In genomic region chr1:25543106-25543424, GRCh38 we compare ENCODE assay signal across 8 cellular contexts. TPM values are rescaled to one million over a fixed set of nuclear protein-coding genes. Genes with fewer than 3 reads are reported as not detected.
DNase-seq lines count a peak whose midpoint lies in the region; ATAC-seq and TF ChIP-seq lines count a peak whose summit lies in the region.

No MANE protein-coding gene starts in this region.

- no peak overlapping the region for H2BK5ac ChIP-seq in H9 (ENCODE audit: insufficient read length, low read length)

- H3K56ac ChIP-seq in H9 (ENCODE audit: insufficient read length, low read depth, low read length), result no peak overlapping the region

- H2BK12ac ChIP-seq in H9 (ENCODE audit: insufficient read length, low read depth, low read length), result no peak overlapping the region

- DNase-seq in H9 (no peak), WTC11 (ENCODE audit: low spot score) (no peak), right cardiac atrium (no peak), NCI-H1417 (lab: John Stamatoyannopoulos, UW) (no peak), NCI-H510A (lab: John Stamatoyannopoulos, UW) (no peak), G401 (ENCODE audit: low spot score) (no peak)

- intact Hi-C loops in right cardiac atrium (cut with DNase I), result loop anchor here in 1 of 4 donors (10.0 kb wide), 1 partner anchor 272 kb away; the partner anchor contains the start of gene MTFR1L

- H4K91ac ChIP-seq in H9 (ENCODE audit: insufficient read length, low read depth, low read length), result no peak overlapping the region

- no peak overlapping the region for H2BK120ac ChIP-seq in H9 (ENCODE audit: low read depth, low read length, poor library complexity, severe bottlenecking)

- H3K14ac ChIP-seq in H9 (ENCODE audit: insufficient read depth, low read length), result no peak overlapping the region

- no peaks in the 10 kb centered on the region for H4K20me1 ChIP-seq in H9 (ENCODE audit: control insufficient read depth, insufficient read depth, insufficient read length)

- H3K4ac ChIP-seq in H9 (ENCODE audit: low read depth, low read length), result no peak overlapping the region

- H3K23me2 ChIP-seq in H9 (ENCODE audit: insufficient read length, low read depth, low read length, poor library complexity, severe bottlenecking), result peaks cover 6% of the 10 kb centered on the region

- no peaks in the 10 kb centered on the region for H3K79me1 ChIP-seq in H9 (ENCODE audit: insufficient read depth, low read depth, low read length, poor library complexity, severe bottlenecking)

- TF ChIP-seq CTCF in H9 (conservative IDR thresholded peaks at IDR 0.05), result no peak
- no peak for TF ChIP-seq CTCF in WTC11 (IDR thresholded peaks at IDR 0.05)

- H2AK5ac ChIP-seq in H9 (ENCODE audit: insufficient read length, low read length), result no peak overlapping the region

- H3K18ac ChIP-seq in H9 (ENCODE audit: insufficient read length, low read depth, low read length), result no peak overlapping the region

- no peak overlapping the region for H2AFZ ChIP-seq in H9 (ENCODE audit: low read length)

- H3K9ac ChIP-seq in H9 (ENCODE audit: extremely low read depth, insufficient read length, low read length), result no peak overlapping the region

- no peaks in the 10 kb centered on the region for H3K79me2 ChIP-seq in H9 (ENCODE audit: insufficient read depth, low read length)

- peak overlapping the region; percentile 11 for H3K4me2 ChIP-seq in H9 (ENCODE audit: insufficient read depth, insufficient read length, low read length)

- H3K36me3 Mint-ChIP-seq in H9 (ENCODE audit: insufficient read depth in 1 of 3, low read depth in 3 of 3), result no peaks in the 10 kb centered on the region
- H3K36me3 Mint-ChIP-seq in WTC11, result no peaks in the 10 kb centered on the region

- peak overlapping the region; percentile 73 for H3K4me3 ChIP-seq in right cardiac atrium (ENCODE audit: low read length)
- H3K4me3 ChIP-seq in skin epidermis, result peak overlapping the region; percentile 69 to 98 (median 78)

- no peaks in the 10 kb centered on the region; the same call in 1 of the 2 replicates for H3K27me3 ChIP-seq in H9 (ENCODE audit: insufficient read depth, low read length)
- no peaks in the 10 kb centered on the region for H3K27me3 ChIP-seq in right cardiac atrium (ENCODE audit: control insufficient read depth, insufficient read depth)

- POLR2A ChIA-PET in WTC11 (lab: Charles Lee), result no interaction called here

- CTCF ChIA-PET in WTC11 (lab: Charles Lee), result interaction anchor here (1.0 to 2.5 kb wide), 7 partner anchors 22 to 467 kb away, joined by 3 to 16 read pairs (median 5); no protein-coding TSS in a partner anchor

- H3K9me3 ChIP-seq in H9 (ENCODE audit: control insufficient read depth, low read depth, low read length), result no peaks in the 10 kb centered on the region
- no peaks in the 10 kb centered on the region for H3K9me3 ChIP-seq in right cardiac atrium (ENCODE audit: control insufficient read depth, low read length)

- H3K4me1 Mint-ChIP-seq in H9, result peaks cover 13 to 18% of the 10 kb centered on the region in 2 experiments
- peaks cover 13% of the 10 kb centered on the region for H3K4me1 Mint-ChIP-seq in WTC11

- no CpG with 5 or more reads among the region's 7 CpGs for WGBS in H9 (ENCODE audit: extremely low coverage, insufficient read length, low lambda C conversion rate)
- 20% methylated on average over 7 of the region's 7 CpGs for WGBS in right cardiac atrium

- H3K9me3 Mint-ChIP-seq in H9, result no peaks in the 10 kb centered on the region
- no peaks in the 10 kb centered on the region for H3K9me3 Mint-ChIP-seq in WTC11

- no peak overlapping the region for H4K8ac ChIP-seq in H9 (replicated peaks; ENCODE audit: insufficient read length, low read depth, low read length)

- H4K5ac ChIP-seq in H9 (ENCODE audit: insufficient read length, low read depth, low read length), result no peak overlapping the region

- no peak overlapping the region for H3K27ac ChIP-seq in H9 (ENCODE audit: insufficient read length, low read depth, low read length)
- H3K27ac ChIP-seq in right cardiac atrium (ENCODE audit: low read length), result no peak overlapping the region
- peak overlapping the region in 8 of 21 experiments; percentile 79 to 92 (median 87) for H3K27ac ChIP-seq in skin epidermis

- no peak overlapping the region for H3K23ac ChIP-seq in H9 (ENCODE audit: insufficient read length, low read depth, low read length)

- no peak overlapping the region for H2BK20ac ChIP-seq in H9 (ENCODE audit: low read depth, low read length, poor library complexity, severe bottlenecking)

- H3K27me3 Mint-ChIP-seq in H9 (ENCODE audit: low read depth), result peaks cover 9% of the 10 kb centered on the region
- H3K27me3 Mint-ChIP-seq in WTC11 (ENCODE audit: low read depth), result peaks cover 12% of the 10 kb centered on the region

- H3K4me3 Mint-ChIP-seq in H9, result peak overlapping the region; percentile 47 to 75
- peak overlapping the region; percentile 56 for H3K4me3 Mint-ChIP-seq in WTC11

- in situ Hi-C loops in G401 (cut with HindIII; ENCODE audit: low sequenced_read_pairs), result no loop called here

- H2BK15ac ChIP-seq in H9 (ENCODE audit: low read depth, low read length), result no peak overlapping the region

- H3T11ph ChIP-seq in H9 (ENCODE audit: low read length), result no peak overlapping the region

- peaks cover 3% of the 10 kb centered on the region; the same call in 1 of the 2 replicates for H3K4me1 ChIP-seq in H9 (ENCODE audit: insufficient read depth, low read length)
- no peaks in the 10 kb centered on the region for H3K4me1 ChIP-seq in right cardiac atrium (ENCODE audit: control insufficient read depth, insufficient read depth, low read length)

- H3K27ac Mint-ChIP-seq in H9 (no peak overlapping the region), WTC11 (no peak overlapping the region)

- ATAC-seq in WTC11 (no peak), right cardiac atrium (no peak), HG03039 (IDR thresholded peaks at IDR 0.05; ENCODE audit: unreplicated experiment) (no peak)

TF ChIP-seq in WTC11, 78 proteins besides CTCF, POLR2A, EP300 and RAD21:
- TF ChIP-seq GTF2I (CRISPR knock-in tag; conservative IDR thresholded peaks at IDR 0.05) (peak; percentile 97), CDX4 (CRISPR knock-in tag; IDR thresholded peaks at IDR 0.05; ENCODE audit: borderline replicate concordance) (no peak), ZNF232 (CRISPR knock-in tag; IDR thresholded peaks at IDR 0.05) (no peak), JUN (CRISPR knock-in tag; IDR thresholded peaks at IDR 0.05) (no peak), NFATC4 (CRISPR knock-in tag; IDR thresholded peaks at IDR 0.05) (no peak), MLX (CRISPR knock-in tag; IDR thresholded peaks at IDR 0.05) (no peak), ZMAT4 (CRISPR knock-in tag; IDR thresholded peaks at IDR 0.05) (no peak)

RNA-seq across cellular contexts. Expression of gene LDLRAP1, which starts 0.3 kb away (rescaled TPM):
- total RNA-seq in H9 (2021) (15.7 and 18.9 TPM in 2 replicates), WTC11 (2021) (14.1 to 16.3 TPM (median 14.2 TPM) in 3 replicates), right cardiac atrium (10 to 100 TPM in 1 of 4 donors, 1 to 10 TPM in 3; 7.6 to 10.2 (median 9.2) TPM)
- 6.0 TPM for polyA plus RNA-seq in right cardiac atrium
- total RNA-seq in G401 (2014; rRNA removed; shearing (Covaris generic)), result 10.8 and 30.6 TPM in 2 replicates
